1 cellular context compared by ENCODE assay signal in genomic region chr12:11500222-11500860, GRCh38.
TF ChIP-seq lines count a peak whose summit lies in the region.

No MANE protein-coding gene starts in this region.

TF ChIP-seq in SK-N-SH, 30 proteins besides CTCF, POLR2A, EP300 and RAD21 (continued from another document):
- TF ChIP-seq, protein P1, sequence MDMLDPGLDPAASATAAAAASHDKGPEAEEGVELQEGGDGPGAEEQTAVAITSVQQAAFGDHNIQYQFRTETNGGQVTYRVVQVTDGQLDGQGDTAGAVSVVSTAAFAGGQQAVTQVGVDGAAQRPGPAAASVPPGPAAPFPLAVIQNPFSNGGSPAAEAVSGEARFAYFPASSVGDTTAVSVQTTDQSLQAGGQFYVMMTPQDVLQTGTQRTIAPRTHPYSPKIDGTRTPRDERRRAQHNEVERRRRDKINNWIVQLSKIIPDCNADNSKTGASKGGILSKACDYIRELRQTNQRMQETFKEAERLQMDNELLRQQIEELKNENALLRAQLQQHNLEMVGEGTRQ (IDR thresholded peaks at IDR 0.05; ENCODE audit: borderline replicate concordance, low read depth, low read length), result no peak
- TF ChIP-seq ELF1 (IDR thresholded peaks at IDR 0.05), result no peak
- TF ChIP-seq YY1 (IDR thresholded peaks at IDR 0.05; ENCODE audit: low read depth), result no peak
- TF ChIP-seq, protein P2, sequence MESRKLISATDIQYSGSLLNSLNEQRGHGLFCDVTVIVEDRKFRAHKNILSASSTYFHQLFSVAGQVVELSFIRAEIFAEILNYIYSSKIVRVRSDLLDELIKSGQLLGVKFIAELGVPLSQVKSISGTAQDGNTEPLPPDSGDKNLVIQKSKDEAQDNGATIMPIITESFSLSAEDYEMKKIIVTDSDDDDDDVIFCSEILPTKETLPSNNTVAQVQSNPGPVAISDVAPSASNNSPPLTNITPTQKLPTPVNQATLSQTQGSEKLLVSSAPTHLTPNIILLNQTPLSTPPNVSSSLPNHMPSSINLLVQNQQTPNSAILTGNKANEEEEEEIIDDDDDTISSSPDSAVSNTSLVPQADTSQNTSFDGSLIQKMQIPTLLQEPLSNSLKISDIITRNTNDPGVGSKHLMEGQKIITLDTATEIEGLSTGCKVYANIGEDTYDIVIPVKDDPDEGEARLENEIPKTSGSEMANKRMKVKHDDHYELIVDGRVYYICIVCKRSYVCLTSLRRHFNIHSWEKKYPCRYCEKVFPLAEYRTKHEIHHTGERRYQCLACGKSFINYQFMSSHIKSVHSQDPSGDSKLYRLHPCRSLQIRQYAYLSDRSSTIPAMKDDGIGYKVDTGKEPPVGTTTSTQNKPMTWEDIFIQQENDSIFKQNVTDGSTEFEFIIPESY (IDR thresholded peaks at IDR 0.05; ENCODE audit: borderline replicate concordance, low read depth), result no peak
- TF ChIP-seq RCOR1 (IDR thresholded peaks at IDR 0.05; ENCODE audit: low read length), result peak; percentile 60; the same call in 1 of the 2 replicates
- no peak for TF ChIP-seq JUND (IDR thresholded peaks at IDR 0.05)
- TF ChIP-seq EZH2phosphoT487 (IDR thresholded peaks at IDR 0.05; ENCODE audit: borderline replicate concordance, low read depth), result no peak
- TF ChIP-seq GABPA (IDR thresholded peaks at IDR 0.05; ENCODE audit: low read depth), result no peak
- no peak for TF ChIP-seq FOXM1 (IDR thresholded peaks at IDR 0.05; ENCODE audit: low read depth)
- TF ChIP-seq NFIC (IDR thresholded peaks at IDR 0.05; ENCODE audit: borderline replicate concordance), result peak; percentile 39; the same call in 1 of the 2 replicates
